ENCODE assay signal across 8 cellular contexts in genomic region chr6:70413114-70413828, GRCh38. TPM values are rescaled to one million over a fixed set of nuclear protein-coding genes. Genes with fewer than 3 reads are reported as not detected.
DNase-seq lines count a peak whose midpoint lies in the region; ATAC-seq, FAIRE-seq and TF ChIP-seq lines count a peak whose summit lies in the region.

Gene FAM135A, plus strand, starts transcription at chr6:70413508. Its CDS starts 14,835 bp downstream, at chr6:70428343.

- no peaks in the 10 kb centered on the region for H3K27me3 ChIP-seq in CD8-positive, alpha-beta memory T cell (ENCODE audit: insufficient read depth, low read length, poor library complexity, severe bottlenecking)
- H3K27me3 ChIP-seq in H1 (replicated peaks in 1 of 4; ENCODE audit: control insufficient read depth in 3 of 4, extremely low read depth in 1 of 4, insufficient read depth in 3 of 4, low read length in 3 of 4) (no peaks in the 10 kb centered on the region), mesenchymal stem cell (ENCODE audit: control insufficient read depth in 1 of 2, insufficient read depth in 1 of 2, low read length in 2 of 2) (no peaks in the 10 kb centered on the region)

- DNase-seq in CD8-positive, alpha-beta memory T cell: peak; percentile 88 to 95 (median 91)
- DNase-seq in HS-27A (ENCODE audit: low read depth) (peak; percentile 89), NOMO-1 (lab: John Stamatoyannopoulos, UW; ENCODE audit: unreplicated experiment in 2 of 2) (peak; percentile 92 to 96), H1 (ENCODE audit: low read depth in 1 of 2, low spot score in 2 of 2) (peak; percentile 99 to 100), mesenchymal stem cell (peak; percentile 97)
- peak; percentile 98 for DNase-seq in activated CD8-positive, alpha-beta memory T cell treated with anti-CD3 and anti-CD28 coated beads, Interleukin-2, amount 10 ng/mL, durations not matched to agents 7 days and 5 days
- DNase-seq in stimulated activated CD8-positive, alpha-beta memory T cell treated with anti-CD3 and anti-CD28 coated beads, Interleukin-12 subunit alpha, Interleukin-12 subunit beta, amount 100 ng/mL, for 4 hours (ENCODE audit: low read depth): peak; percentile 87

- no peaks in the 10 kb centered on the region for H3K36me3 ChIP-seq in CD8-positive, alpha-beta memory T cell (ENCODE audit: insufficient read depth, low read length)
- H3K36me3 ChIP-seq in H1 (ENCODE audit: control insufficient read depth in 2 of 4, insufficient read depth in 4 of 4, low read length in 3 of 4): peaks cover 0 to 5% (median under 1%) of the 10 kb centered on the region in 4 experiments; a peak in 2 of 8 replicates
- H3K36me3 ChIP-seq in mesenchymal stem cell (ENCODE audit: control insufficient read depth in 1 of 2, insufficient read depth in 2 of 2, low read depth in 1 of 2, low read length in 2 of 2): peaks cover 0 to under 1% of the 10 kb centered on the region in 2 experiments

- H2BK15ac ChIP-seq in H1 (ENCODE audit: low read length): peak within 1 kb of the TSS; percentile 46; the same call in 1 of the 2 replicates
- peak within 1 kb of the TSS; percentile 0 for H2BK15ac ChIP-seq in mesenchymal stem cell (ENCODE audit: low read depth, poor library complexity, severe bottlenecking)

- peaks cover 7% of the 10 kb centered on the region; the same call in 1 of the 2 replicates for H3K23me2 ChIP-seq in H1 (ENCODE audit: low read depth, low read length)

- H3K4me2 ChIP-seq in H1 (ENCODE audit: insufficient read depth in 1 of 2, low read depth in 2 of 2, low read length in 2 of 2): peak within 1 kb of the TSS; percentile 84 to 92
- H3K4me2 ChIP-seq in mesenchymal stem cell (ENCODE audit: low read length, poor library complexity, severe bottlenecking): peak within 1 kb of the TSS; percentile 88

- POLR2A ChIA-PET in CD8-positive, alpha-beta memory T cell (lab: Charles Lee): interaction anchor here (0.6 to 0.9 kb wide), 3 partner anchors 103 to 875 kb away, joined by 3 to 4 read pairs (median 4); no protein-coding TSS in a partner anchor
- POLR2A ChIA-PET in H1 (lab: Charles Lee; ENCODE audit: partially characterized antibody): interaction anchor here (0.6 to 3.3 kb wide), 32 partner anchors 9 to 615 kb away, joined by 3 to 25 read pairs (median 4); partner anchors contain the start of genes SDHAF4 and SMAP1

- peaks cover 0 to 43% of the 10 kb centered on the region in 2 experiments for H3K79me2 ChIP-seq in H1 (ENCODE audit: control insufficient read depth in 1 of 2, insufficient read depth in 2 of 2, low read length in 2 of 2)

- TF ChIP-seq POLR2A in H1 (IDR thresholded peaks at IDR 0.05; ENCODE audit: control extremely low read depth in 1 of 2, low read depth in 2 of 2, low read length in 2 of 2): peak; percentile 99 to 100

- peak within 1 kb of the TSS; percentile 96 to 99 (median 96) for H3K9ac ChIP-seq in H1 (replicated peaks in 1 of 4; ENCODE audit: extremely low read depth in 1 of 4, low read depth in 3 of 4, low read length in 3 of 4)
- peak within 1 kb of the TSS; percentile 96 for H3K9ac ChIP-seq in mesenchymal stem cell (ENCODE audit: low read length)

- peak within 1 kb of the TSS; percentile 79 for H3K4me3 ChIP-seq in CD8-positive, alpha-beta memory T cell (ENCODE audit: low read length)
- H3K4me3 ChIP-seq in H1 (ENCODE audit: extremely low read depth in 1 of 4, insufficient read depth in 2 of 4, low read depth in 3 of 4, low read length in 4 of 4) (peak within 1 kb of the TSS; percentile 91 to 100 (median 100)), mesenchymal stem cell (ENCODE audit: insufficient read depth in 1 of 2, low read depth in 1 of 2, low read length in 2 of 2) (peak within 1 kb of the TSS; percentile 88 to 97)

- H2BK20ac ChIP-seq in H1 (ENCODE audit: low read length): no peak within 1 kb of the TSS

- no peak within 1 kb of the TSS for H3K4ac ChIP-seq in H1 (replicated peaks; ENCODE audit: insufficient read length, low read depth, low read length)
- H3K4ac ChIP-seq in mesenchymal stem cell (ENCODE audit: low read depth in 1 of 2, low read length in 2 of 2): peak within 1 kb of the TSS; percentile 68 to 90

- H2BK5ac ChIP-seq in H1 (ENCODE audit: low read depth, low read length): peak within 1 kb of the TSS; percentile 79
- H2BK5ac ChIP-seq in mesenchymal stem cell (ENCODE audit: low read depth, low read length, poor library complexity, severe bottlenecking): peak within 1 kb of the TSS; percentile 3

- CTCF ChIA-PET in CD8-positive, alpha-beta memory T cell (lab: Charles Lee): interaction anchor here (1.1 to 1.3 kb wide), 3 partner anchors 9 to 44 kb away, joined by 3 to 5 read pairs (median 4); no protein-coding TSS in a partner anchor
- CTCF ChIA-PET in activated CD8-positive, alpha-beta memory T cell treated with anti-CD3 and anti-CD28 coated beads, Interleukin-2, amount 10 ng/mL, durations not matched to agents 7 days and 5 days (lab: Charles Lee): interaction anchor here (1.0 to 2.2 kb wide), 4 partner anchors 42 to 543 kb away, joined by 5 to 8 read pairs (median 6); no protein-coding TSS in a partner anchor
- CTCF ChIA-PET in H1 (lab: Charles Lee; ENCODE audit: partially characterized antibody): interaction anchor here (1.0 to 1.9 kb wide), 3 partner anchors 24 to 44 kb away, joined by 3 to 6 read pairs (median 3); no protein-coding TSS in a partner anchor

- peaks cover 0 to 10% (median 0%) of the 10 kb centered on the region in 3 donors for H3K36me3 Mint-ChIP-seq in CD8-positive, alpha-beta memory T cell
- H3K36me3 Mint-ChIP-seq in activated CD8-positive, alpha-beta memory T cell treated with anti-CD3 and anti-CD28 coated beads, Interleukin-2, amount 10 ng/mL, durations not matched to agents 7 days and 5 days: peaks cover 4% of the 10 kb centered on the region

- TF ChIP-seq CTCF in H1 (IDR thresholded peaks at IDR 0.05; ENCODE audit: control extremely low read depth in 1 of 3, insufficient read depth in 1 of 3, low read depth in 1 of 3, low read length in 3 of 3): no peak

- peak within 1 kb of the TSS; percentile 82 to 94 (median 91) for H3K27ac Mint-ChIP-seq in CD8-positive, alpha-beta memory T cell
- peak within 1 kb of the TSS; percentile 85 for H3K27ac Mint-ChIP-seq in activated CD8-positive, alpha-beta memory T cell treated with anti-CD3 and anti-CD28 coated beads, Interleukin-2, amount 10 ng/mL, durations not matched to agents 7 days and 5 days

- H3K23ac ChIP-seq in H1 (ENCODE audit: insufficient read length): no peak within 1 kb of the TSS
- H3K23ac ChIP-seq in mesenchymal stem cell (ENCODE audit: low read length in 2 of 2): peak within 1 kb of the TSS in 1 of 2 experiments; percentile 91

- peaks cover 12% of the 10 kb centered on the region for H3K4me1 ChIP-seq in CD8-positive, alpha-beta memory T cell (ENCODE audit: insufficient read depth, low read length)
- H3K4me1 ChIP-seq in H1 (replicated peaks in 1 of 4; ENCODE audit: control insufficient read depth in 3 of 4, insufficient read depth in 4 of 4, low read length in 3 of 4) (no peaks in the 10 kb centered on the region; a peak in 1 of 7 replicates), mesenchymal stem cell (ENCODE audit: control insufficient read depth, insufficient read depth, low read depth, low read length) (peaks cover 3% of the 10 kb centered on the region)

- ATAC-seq in GM19467 (IDR thresholded peaks at IDR 0.05; ENCODE audit: unreplicated experiment): peak; percentile 89
- ATAC-seq in activated CD8-positive, alpha-beta memory T cell treated with anti-CD3 and anti-CD28 coated beads, Interleukin-2, amount 10 ng/mL, durations not matched to agents 7 days and 5 days: peak; percentile 95

- H3K18ac ChIP-seq in H1 (ENCODE audit: extremely low read depth, low read length): peak within 1 kb of the TSS; percentile 89; the same call in 1 of the 2 replicates
- H3K18ac ChIP-seq in mesenchymal stem cell (ENCODE audit: low read depth in 1 of 2, low read length in 2 of 2): peak within 1 kb of the TSS; percentile 64 to 91

- H3K4me1 Mint-ChIP-seq in CD8-positive, alpha-beta memory T cell: peaks cover 22 to 27% (median 27%) of the 10 kb centered on the region in 3 donors
- peaks cover 21% of the 10 kb centered on the region for H3K4me1 Mint-ChIP-seq in activated CD8-positive, alpha-beta memory T cell treated with anti-CD3 and anti-CD28 coated beads, Interleukin-2, amount 10 ng/mL, durations not matched to agents 7 days and 5 days

- H2BK120ac ChIP-seq in H1 (replicated peaks; ENCODE audit: low read depth, low read length): no peak within 1 kb of the TSS
- peak within 1 kb of the TSS; percentile 27 for H2BK120ac ChIP-seq in mesenchymal stem cell (ENCODE audit: low read depth, low read length)

- no peaks in the 10 kb centered on the region for H3K9me3 ChIP-seq in CD8-positive, alpha-beta memory T cell (ENCODE audit: low read length)
- H3K9me3 ChIP-seq in H1 (ENCODE audit: insufficient read depth in 2 of 2, low read depth in 1 of 2, low read length in 1 of 2) (no peaks in the 10 kb centered on the region), mesenchymal stem cell (ENCODE audit: control insufficient read depth, low read length) (no peaks in the 10 kb centered on the region)

- H2AFZ ChIP-seq in H1 (ENCODE audit: low read length): peak within 1 kb of the TSS; percentile 99
- H2AFZ ChIP-seq in mesenchymal stem cell (ENCODE audit: low read depth, low read length): peak within 1 kb of the TSS; percentile 97

- H3K27ac ChIP-seq in CD8-positive, alpha-beta memory T cell (ENCODE audit: low read depth, low read length): peak within 1 kb of the TSS; percentile 78
- H3K27ac ChIP-seq in H1 (ENCODE audit: low read depth, low read length) (peak within 1 kb of the TSS; percentile 94), mesenchymal stem cell (ENCODE audit: low read length, poor library complexity, severe bottlenecking) (peak within 1 kb of the TSS; percentile 40)

- peak within 1 kb of the TSS; percentile 42 for H4K5ac ChIP-seq in H1 (ENCODE audit: insufficient read length, low read depth, low read length)

- 1% methylated on average over 29 of the region's 65 CpGs; no CpG with 5 or more reads in 1 of the 2 experiments for WGBS in H1 (ENCODE audit: extremely low coverage in 1 of 2, insufficient coverage in 1 of 2, insufficient read length in 1 of 2, insufficient replicate concordance in 2 of 2, low coverage in 1 of 2, low lambda C conversion rate in 2 of 2, missing lambda C conversion rate in 1 of 2), 2 experiments
- WGBS in mesenchymal stem cell: under 1% methylated on average over 28 of the region's 65 CpGs

- H3K27me3 Mint-ChIP-seq in CD8-positive, alpha-beta memory T cell: peaks cover 0 to 3% of the 10 kb centered on the region in 2 donors
- peaks cover 6% of the 10 kb centered on the region for H3K27me3 Mint-ChIP-seq in activated CD8-positive, alpha-beta memory T cell treated with anti-CD3 and anti-CD28 coated beads, Interleukin-2, amount 10 ng/mL, durations not matched to agents 7 days and 5 days

- H2AK5ac ChIP-seq in H1 (ENCODE audit: low read depth, low read length) (no peak within 1 kb of the TSS), mesenchymal stem cell (ENCODE audit: low read length, severe bottlenecking) (no peak within 1 kb of the TSS)

- TF ChIP-seq EP300 in H1 (IDR thresholded peaks at IDR 0.05; ENCODE audit: borderline replicate concordance in 1 of 2, low read depth in 2 of 2, low read length in 2 of 2): no peak

- H2BK12ac ChIP-seq in H1 (ENCODE audit: low read depth, low read length): peak within 1 kb of the TSS; percentile 33; the same call in 1 of the 2 replicates
- peak within 1 kb of the TSS in 1 of 2 experiments; percentile 68 for H2BK12ac ChIP-seq in mesenchymal stem cell (ENCODE audit: low read length in 2 of 2)

- no peaks in the 10 kb centered on the region for H3K9me3 Mint-ChIP-seq in CD8-positive, alpha-beta memory T cell
- H3K9me3 Mint-ChIP-seq in activated CD8-positive, alpha-beta memory T cell treated with anti-CD3 and anti-CD28 coated beads, Interleukin-2, amount 10 ng/mL, durations not matched to agents 7 days and 5 days (ENCODE audit: low read depth): no peaks in the 10 kb centered on the region

- H4K8ac ChIP-seq in H1 (ENCODE audit: extremely low read depth, insufficient read depth, low read length) (peak within 1 kb of the TSS; percentile 96), mesenchymal stem cell (ENCODE audit: low read length) (peak within 1 kb of the TSS; percentile 79)

- peak within 1 kb of the TSS; percentile 87 for H3K56ac ChIP-seq in H1 (replicated peaks; ENCODE audit: insufficient read length, low read depth, low read length)

- H3K79me1 ChIP-seq in H1 (ENCODE audit: low read depth, low read length): peaks cover 4% of the 10 kb centered on the region; the same call in 1 of the 2 replicates
- H3K79me1 ChIP-seq in mesenchymal stem cell (replicated peaks; ENCODE audit: low read length, poor library complexity, severe bottlenecking): peaks cover 11% of the 10 kb centered on the region

- no peaks in the 10 kb centered on the region for H4K20me1 ChIP-seq in H1 (replicated peaks in 1 of 2; ENCODE audit: control insufficient read depth in 1 of 2, insufficient read depth in 2 of 2, low read length in 2 of 2)

- H4K91ac ChIP-seq in H1 (replicated peaks; ENCODE audit: insufficient read length, low read length): peak within 1 kb of the TSS; percentile 55
- peak within 1 kb of the TSS; percentile 30 for H4K91ac ChIP-seq in mesenchymal stem cell (ENCODE audit: low read length)

- FAIRE-seq in H1 (lab: Jason Lieb, UNC): no peak

- H3K14ac ChIP-seq in H1 (ENCODE audit: insufficient read length) (no peak within 1 kb of the TSS), mesenchymal stem cell (ENCODE audit: low read length in 2 of 2) (peak within 1 kb of the TSS in 1 of 2 experiments; percentile 87)

- H3K4me3 Mint-ChIP-seq in CD8-positive, alpha-beta memory T cell: peak within 1 kb of the TSS; percentile 88 to 96 (median 92)
- H3K4me3 Mint-ChIP-seq in activated CD8-positive, alpha-beta memory T cell treated with anti-CD3 and anti-CD28 coated beads, Interleukin-2, amount 10 ng/mL, durations not matched to agents 7 days and 5 days: peak within 1 kb of the TSS; percentile 84

- no peak for TF ChIP-seq RAD21 in H1 (IDR thresholded peaks at IDR 0.05 in 1 of 2, conservative IDR thresholded peaks at IDR 0.05 in 1 of 2; ENCODE audit: low read depth in 2 of 2, low read length in 2 of 2)

RNA-seq across cellular contexts. Expression of gene FAM135A, which starts in this region (rescaled TPM):
- 1 to 10 TPM; 5.7 to 5.8 TPM for total RNA-seq in CD8-positive, alpha-beta memory T cell
- polyA plus RNA-seq in CD8-positive, alpha-beta memory T cell: 3.0 TPM
- total RNA-seq in activated CD8-positive, alpha-beta memory T cell treated with anti-CD3 and anti-CD28 coated beads, Interleukin-2, amount 10 ng/mL, durations not matched to agents 7 days and 5 days: 10 to 100 TPM in 1 of 2 experiments, 1 to 10 TPM in 1; 9.7 to 10.2 TPM
- total RNA-seq in H1 (2021; fragmentation: NEBNext Ultra II Directional; extraction: Animal tissue kit (Norgen Biotek cat#: 25700)): 34.7 and 35.7 TPM in 2 replicates
- polyA plus RNA-seq in H1 (2011; rRNA removed): 12.3 and 17.4 TPM in 2 replicates
- 21.0 TPM for polyA plus RNA-seq in H1 (2011; cell fraction: cytosol; rRNA removed)
- polyA plus RNA-seq in H1 (2011; cell fraction: nucleus; rRNA removed): 14.7 TPM
- polyA plus RNA-seq in H1 (2012, experiment 1 of 2): 11.1 to 20.8 TPM (median 13.6 TPM) in 4 replicates
- polyA plus RNA-seq in H1 (2012, experiment 2 of 2): 1.5 TPM
- 15.6 TPM for polyA plus RNA-seq in H1 (2013, experiment 1 of 2)
- polyA plus RNA-seq in H1 (2013, experiment 2 of 2): 14.8 TPM
- polyA minus RNA-seq in H1 (2011; rRNA and poly(A)+ RNA removed): 55.0 and 85.7 TPM in 2 replicates
- 36.3 TPM for polyA minus RNA-seq in H1 (2011; cell fraction: cytosol; rRNA and poly(A)+ RNA removed)
- 154 TPM for polyA minus RNA-seq in H1 (2011; cell fraction: nucleus; rRNA and poly(A)+ RNA removed)
- polyA plus RNA-seq in mesenchymal stem cell (2013, experiment 1 of 2): 4.1 TPM
- 4.8 TPM for polyA plus RNA-seq in mesenchymal stem cell (2013, experiment 2 of 2)

Comparison
In these comparisons a context has a peak if more than half of its experiments do, and no peak if none do; other contexts are left out.
1. Peak in every context shown above with its lines: DNase-seq, ATAC-seq, H3K4me3 ChIP-seq and H3K27ac ChIP-seq.
2. H3K27ac ChIP-seq: peak in every context shown above with its lines; median percentile 94 in H1; 78 in CD8-positive, alpha-beta memory T cell; 40 in mesenchymal stem cell.